ENCODE assay signal across 25 cellular contexts in the genomic region with DNA sequence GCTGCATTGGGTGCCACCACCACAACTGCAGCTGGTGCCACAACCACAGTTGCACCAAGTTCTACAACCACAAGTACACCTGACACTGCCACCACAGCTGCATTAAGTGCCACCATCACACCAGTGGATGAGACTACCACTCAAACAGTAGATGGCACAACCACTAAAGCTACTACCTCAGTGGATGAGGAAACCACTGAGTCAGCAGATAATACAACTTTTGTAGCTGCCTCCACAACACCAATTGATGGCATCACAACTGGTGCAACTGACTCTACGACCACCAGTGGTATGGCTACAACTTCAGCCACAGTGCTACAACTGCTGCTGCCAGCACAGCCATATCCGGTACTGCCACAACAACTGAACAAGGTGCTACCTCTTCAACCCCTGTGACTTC. TPM values are rescaled to one million over a fixed set of nuclear protein-coding genes. Genes with fewer than 3 reads are reported as not detected.
"Had no signal": no experiment of that assay in that cellular context is flagged by ENCODE, and none has a peak within 500 bp of the region (broad histone marks: within the 10 kb centered on the region; RNA-seq: fewer than 3 reads in every experiment).

No MANE protein-coding gene starts in this region.

- H3K4me1 Mint-ChIP-seq: T-cell had no signal

- H3K9ac ChIP-seq: SK-N-SH had no signal

- H3K9me3 ChIP-seq: SK-N-SH had no signal

- H3K27me3 Mint-ChIP-seq: T-cell had no signal

- DNase-seq: MV-4-11, NCI-H1048, NCI-H1105, NCI-H1417, NCI-H1436 treated with DMSO at 0.1 percent for 48 hours, NCI-H1694, NCI-H187 treated with DMSO at 0.1 percent for 48 hours, NCI-H2029 treated with DMSO at 0.1 percent for 48 hours, NCI-H2171 treated with DMSO at 0.1 percent for 48 hours, NCI-H345, NCI-H446 treated with DMSO at 0.1 percent for 48 hours, NCI-H510A treated with DMSO at 0.1 percent for 48 hours, NCI-H526 treated with DMSO at 0.1 percent for 48 hours, NCI-H748 treated with DMSO at 0.1 percent for 48 hours, SHP77, SK-N-SH, SW 1271, T-cell had no signal

- H3K4me2 ChIP-seq: SK-N-SH had no signal

- H3K27ac ChIP-seq: HL-60, RWPE1 had no signal

- H3K4me3 Mint-ChIP-seq: T-cell had no signal

- H3K27ac Mint-ChIP-seq: T-cell had no signal

- FAIRE-seq: HTR-8/SVneo, RCC 7860 had no signal

- H3K36me3 Mint-ChIP-seq: T-cell had no signal

RNA-seq across cellular contexts. Expression of gene CABS1, which starts 35.1 kb away (rescaled TPM):
- total RNA-seq: LHCN-M2, MCF 10A, SK-MEL-5, T-cell had no signal
- polyA plus RNA-seq: SK-N-SH had no signal

RNA-seq across cellular contexts. Expression of gene CSN3, which starts 57.2 kb away (rescaled TPM):
- total RNA-seq: LHCN-M2, MCF 10A, SK-MEL-5, T-cell had no signal
- polyA plus RNA-seq: SK-N-SH had no signal
